Comparison of ENCODE assay signal across 16 cellular contexts in genomic region chr9:72278959-72279358, GRCh38.
DNase-seq lines count a peak whose midpoint lies in the region; ATAC-seq and TF ChIP-seq lines count a peak whose summit lies in the region.
"Had no signal": no experiment of that assay in that cellular context is flagged by ENCODE, and none has a peak within 500 bp of the region (broad histone marks: within the 10 kb centered on the region; RNA-seq: fewer than 3 reads in every experiment).

No MANE protein-coding gene starts in this region.

- H3K27ac ChIP-seq in foreskin keratinocyte = no peak overlapping the region
- H3K27ac ChIP-seq: vagina had no signal

- ATAC-seq in GM18517 (IDR thresholded peaks at IDR 0.05; ENCODE audit: unreplicated experiment) (peak; percentile 74), GM21360 (IDR thresholded peaks at IDR 0.05; ENCODE audit: unreplicated experiment) (peak; percentile 56), HG02885 (IDR thresholded peaks at IDR 0.05; ENCODE audit: poor library complexity, unreplicated experiment) (peak; percentile 76), HG03469 (IDR thresholded peaks at IDR 0.05; ENCODE audit: unreplicated experiment) (peak; percentile 65), foreskin keratinocyte (no peak), left lobe of liver (no peak)
- no peak for ATAC-seq in activated CD8-positive, alpha-beta memory T cell treated with anti-CD3 and anti-CD28 coated beads, Interleukin-2, amount 10 ng/mL, durations not matched to agents 7 days and 5 days
- ATAC-seq: SK-N-SH treated with all-trans-retinoic acid at 6 μM for 48 hours had no signal

- no peaks in the 10 kb centered on the region for H3K4me1 Mint-ChIP-seq in activated CD8-positive, alpha-beta memory T cell treated with anti-CD3 and anti-CD28 coated beads, Interleukin-2, amount 10 ng/mL, durations not matched to agents 7 days and 5 days

- no peak overlapping the region for H3K4me3 Mint-ChIP-seq in activated CD8-positive, alpha-beta memory T cell treated with anti-CD3 and anti-CD28 coated beads, Interleukin-2, amount 10 ng/mL, durations not matched to agents 7 days and 5 days

- TF ChIP-seq CTCF in foreskin keratinocyte (conservative IDR thresholded peaks at IDR 0.05) = no peak

- peaks cover 10% of the 10 kb centered on the region for H3K27me3 Mint-ChIP-seq in activated CD8-positive, alpha-beta memory T cell treated with anti-CD3 and anti-CD28 coated beads, Interleukin-2, amount 10 ng/mL, durations not matched to agents 7 days and 5 days

- CTCF ChIA-PET in activated CD8-positive, alpha-beta memory T cell treated with anti-CD3 and anti-CD28 coated beads, Interleukin-2, amount 10 ng/mL, durations not matched to agents 7 days and 5 days (lab: Charles Lee) = interaction anchor here (0.8 to 3.8 kb wide), 12 partner anchors 8 to 803 kb away, joined by 3 to 16 read pairs (median 4); no protein-coding TSS in a partner anchor

- H3K27ac Mint-ChIP-seq in activated CD8-positive, alpha-beta memory T cell treated with anti-CD3 and anti-CD28 coated beads, Interleukin-2, amount 10 ng/mL, durations not matched to agents 7 days and 5 days = no peak overlapping the region
- H3K27ac Mint-ChIP-seq: progenitor cell of endocrine pancreas had no signal

- no peaks in the 10 kb centered on the region for H3K36me3 Mint-ChIP-seq in activated CD8-positive, alpha-beta memory T cell treated with anti-CD3 and anti-CD28 coated beads, Interleukin-2, amount 10 ng/mL, durations not matched to agents 7 days and 5 days

- peaks cover 6% of the 10 kb centered on the region for H3K4me1 ChIP-seq in foreskin keratinocyte

- no peaks in the 10 kb centered on the region for H3K27me3 ChIP-seq in foreskin keratinocyte
- H3K27me3 ChIP-seq: vagina had no signal

- DNase-seq in foreskin keratinocyte (no peak), left lobe of liver (ENCODE audit: low spot score) (no peak)
- DNase-seq in activated CD8-positive, alpha-beta memory T cell treated with anti-CD3 and anti-CD28 coated beads, Interleukin-2, amount 10 ng/mL, durations not matched to agents 7 days and 5 days = no peak
- DNase-seq in activated CD4-positive, alpha-beta T cell treated with anti-CD3 and anti-CD28 coated beads, Interleukin-2, amount 50 U/mL, for 48 hours = no peak
- DNase-seq: activated T-cell treated with anti-CD3 and anti-CD28 coated beads for 4 hours, aorta, dermis blood vessel endothelial cell, DMS153, NCI-H2107 had no signal

- H3K9me3 Mint-ChIP-seq in activated CD8-positive, alpha-beta memory T cell treated with anti-CD3 and anti-CD28 coated beads, Interleukin-2, amount 10 ng/mL, durations not matched to agents 7 days and 5 days (ENCODE audit: low read depth) = no peaks in the 10 kb centered on the region

Comparison
In these comparisons a context has a peak if more than half of its experiments do, and no peak if none do; other contexts are left out.
1. ATAC-seq: peak in GM18517 (single experiment), GM21360 (single experiment), HG02885 (single experiment) and HG03469 (single experiment); none in foreskin keratinocyte (single experiment), activated CD8-positive, alpha-beta memory T cell treated with anti-CD3 and anti-CD28 coated beads, Interleukin-2, amount 10 ng/mL, durations not matched to agents 7 days and 5 days (single experiment) and left lobe of liver (single experiment).